ENCODE assay signal across 8 cellular contexts in genomic region chr1:18926315-18927081, GRCh38. TPM values are rescaled to one million over a fixed set of nuclear protein-coding genes. Genes with fewer than 3 reads are reported as not detected.
A peak's percentile ranks its signal among the peaks of the same experiment; 100 is the strongest.
DNase-seq lines count a peak whose midpoint lies in the region; ATAC-seq lines count a peak whose summit lies in the region.

No MANE protein-coding gene starts in this region.

- DNase-seq in 8988T, result peak; percentile 92
- DNase-seq in GM19238 (ENCODE audit: insufficient read length, low spot score), result peak; percentile 94
- DNase-seq in T-helper 9 cell, result peak; percentile 74
- peak; percentile 92 for DNase-seq in astrocyte of the hippocampus (ENCODE audit: low read depth, low spot score)
- no peak for DNase-seq in left lobe of liver (ENCODE audit: low spot score)
- peak; percentile 71 to 83 for DNase-seq in stimulated activated CD8-positive, alpha-beta memory T cell treated with anti-CD3 and anti-CD28 coated beads, Interleukin-15, amount 100 ng/mL, for 4 hours (ENCODE audit: low read depth in 2 of 2)

- ATAC-seq in HG03558 (IDR thresholded peaks at IDR 0.05; ENCODE audit: extremely low read depth, unreplicated experiment) (peak; percentile 60), left lobe of liver (peak; percentile 38), GM19324 (IDR thresholded peaks at IDR 0.05; ENCODE audit: low FRiP score, unreplicated experiment) (no peak)

RNA-seq across cellular contexts. Expression of gene ALDH4A1, which starts 24.1 kb away (rescaled TPM):
- total RNA-seq in left lobe of liver, result 359 TPM

RNA-seq across cellular contexts. Expression of gene IFFO2, which starts 30.0 kb away (rescaled TPM):
- total RNA-seq in left lobe of liver, result 4.1 TPM
